In the genomic region with DNA sequence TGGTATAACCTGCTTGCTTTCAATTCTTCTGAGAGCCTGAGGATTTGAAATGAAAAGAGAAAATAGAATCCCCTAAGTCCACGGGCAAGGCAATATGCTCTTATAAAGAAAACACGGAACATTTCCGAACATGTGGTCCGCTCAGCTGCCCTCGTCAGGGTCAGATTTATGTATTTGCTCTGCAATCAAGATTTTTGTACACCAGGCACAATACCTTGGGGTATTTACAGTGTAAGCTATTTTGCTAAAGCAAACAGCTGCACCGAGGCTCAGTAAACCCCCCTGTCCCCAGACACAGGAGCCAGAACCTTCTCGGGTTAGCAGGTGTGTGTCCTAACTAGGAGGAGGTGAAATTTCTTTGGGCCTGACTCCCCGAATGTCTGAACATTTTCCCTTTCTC, we compare ENCODE assay signal across 15 cellular contexts.
"Had no signal": no experiment of that assay in that cellular context is flagged by ENCODE, and none has a peak within 500 bp of the region (broad histone marks: within the 10 kb centered on the region; RNA-seq: fewer than 3 reads in every experiment).

No MANE protein-coding gene starts in this region.

- H3K27ac Mint-ChIP-seq: activated CD4-positive, alpha-beta T cell treated with anti-CD3 and anti-CD28 coated beads, Interleukin-2, amount 10 ng/mL, durations not matched to agents 24 days and 14 days; activated T-helper 1 cell treated with anti-CD3 and anti-CD28 coated beads, Interleukin-12 subunit alpha, Interleukin-12 subunit beta, Interleukin-2, Interleukin-4 antibody, amounts not matched to agents 30 ng/mL and 10 ng/mL and 1 ng/mL, durations not matched to agents 14 hours and 24 hours and 36 hours; memory B cell; WTC11 had no signal

- H3K4me3 Mint-ChIP-seq: activated CD4-positive, alpha-beta T cell treated with anti-CD3 and anti-CD28 coated beads, Interleukin-2, amount 10 ng/mL, durations not matched to agents 24 days and 14 days; activated T-helper 1 cell treated with anti-CD3 and anti-CD28 coated beads, Interleukin-12 subunit alpha, Interleukin-12 subunit beta, Interleukin-2, Interleukin-4 antibody, amounts not matched to agents 30 ng/mL and 10 ng/mL and 1 ng/mL, durations not matched to agents 14 hours and 24 hours and 36 hours; memory B cell; nephron progenitor cell; WTC11 had no signal

- H3K9me3 Mint-ChIP-seq: activated CD4-positive, alpha-beta T cell treated with anti-CD3 and anti-CD28 coated beads, Interleukin-2, amount 10 ng/mL, durations not matched to agents 24 days and 14 days; activated T-helper 1 cell treated with anti-CD3 and anti-CD28 coated beads, Interleukin-12 subunit alpha, Interleukin-12 subunit beta, Interleukin-2, Interleukin-4 antibody, amounts not matched to agents 30 ng/mL and 10 ng/mL and 1 ng/mL, durations not matched to agents 14 hours and 24 hours and 36 hours; memory B cell had no signal

- H3K27me3 ChIP-seq: gastrocnemius medialis, heart right ventricle, left lung, tibial artery had no signal

- H3K36me3 ChIP-seq: gastrocnemius medialis, heart right ventricle, left lung, tibial artery had no signal

- H3K9ac ChIP-seq: parathyroid adenoma had no signal

- H3K9me3 ChIP-seq: gastrocnemius medialis, heart right ventricle, left lung, tibial artery had no signal

- H3K4me1 Mint-ChIP-seq: activated CD4-positive, alpha-beta T cell treated with anti-CD3 and anti-CD28 coated beads, Interleukin-2, amount 10 ng/mL, durations not matched to agents 24 days and 14 days; memory B cell had no signal

- ATAC-seq: heart right ventricle, left lung, WTC11 had no signal

- H3K4me3 ChIP-seq: gastrocnemius medialis, heart right ventricle, left lung, skin epidermis, tibial artery had no signal

- H3K36me3 Mint-ChIP-seq: memory B cell had no signal

- DNase-seq: activated CD4-positive, alpha-beta T cell treated with anti-CD3 and anti-CD28 coated beads, Interleukin-2, amount 10 ng/mL, durations not matched to agents 24 days and 14 days; activated naive CD4-positive, alpha-beta T cell; aorta; gastrocnemius medialis; heart right ventricle; islet precursor cell; left lung; nephron progenitor cell; retina; tibial artery had no signal

- H3K4me1 ChIP-seq: heart right ventricle, left lung, parathyroid adenoma, tibial artery had no signal
